Comparison of ENCODE assay signal across 8 cellular contexts in genomic region chr2:27663160-27663462, GRCh38. TPM values are rescaled to one million over a fixed set of nuclear protein-coding genes. Genes with fewer than 3 reads are reported as not detected.
DNase-seq lines count a peak whose midpoint lies in the region; ATAC-seq and TF ChIP-seq lines count a peak whose summit lies in the region.

No MANE protein-coding gene starts in this region.

- no peaks in the 10 kb centered on the region for H3K9me3 ChIP-seq in lower lobe of right lung
- H3K9me3 ChIP-seq in upper lobe of left lung = no peaks in the 10 kb centered on the region

- TF ChIP-seq POLR2A in upper lobe of left lung (IDR thresholded peaks at IDR 0.05) = no peak

- WGBS in upper lobe of left lung, 2 donors = 1% methylated on average over 15 to 16 of the region's 16 CpGs

- intact Hi-C loops in lower lobe of right lung (cut with DNase I) = no loop called here

- in situ Hi-C loops in brain microvascular endothelial cell (cut with HindIII; ENCODE audit: low pct_ligation_motif_present, low sequenced_read_pairs) = no loop called here

- DNase-seq in brain microvascular endothelial cell = no peak
- DNase-seq in lower lobe of right lung = peak; percentile 85
- DNase-seq in upper lobe of left lung = peak; percentile 77 to 94
- DNase-seq in NCI-H1105 (lab: John Stamatoyannopoulos, UW) = no peak
- DNase-seq in NCI-H2081 treated with DMSO at 0.1 percent for 48 hours (lab: John Stamatoyannopoulos, UW) = no peak

- TF ChIP-seq CTCF in brain microvascular endothelial cell (IDR thresholded peaks at IDR 0.05; ENCODE audit: low read depth, low read length, missing control alignments) = no peak
- TF ChIP-seq CTCF in lower lobe of right lung (IDR thresholded peaks at IDR 0.05) = no peak
- TF ChIP-seq CTCF in upper lobe of left lung (IDR thresholded peaks at IDR 0.05) = no peak

- ATAC-seq in GM19438 (IDR thresholded peaks at IDR 0.05; ENCODE audit: low read depth, unreplicated experiment) = peak; percentile 43
- ATAC-seq in HG03571 (IDR thresholded peaks at IDR 0.05; ENCODE audit: unreplicated experiment) = peak; percentile 39
- ATAC-seq in lower lobe of right lung = peak; percentile 90 to 93
- ATAC-seq in upper lobe of left lung (ENCODE audit: low FRiP score in 2 of 2) = peak; percentile 91 to 93
- no peak for ATAC-seq in HG02571 (IDR thresholded peaks at IDR 0.05; ENCODE audit: unreplicated experiment)

- no peak for TF ChIP-seq EP300 in upper lobe of left lung (IDR thresholded peaks at IDR 0.05)

- H3K4me3 ChIP-seq in brain microvascular endothelial cell (ENCODE audit: low read depth, low read length) (peak overlapping the region; percentile 95), lower lobe of right lung (peak overlapping the region; percentile 84), upper lobe of left lung (peak overlapping the region; percentile 82 to 96 (median 84))

- H3K36me3 ChIP-seq in brain microvascular endothelial cell (replicated peaks) (peaks cover 22% of the 10 kb centered on the region), lower lobe of right lung (peaks cover 58% of the 10 kb centered on the region), upper lobe of left lung (peaks cover 9 to 46% (median 27%) of the 10 kb centered on the region in 4 donors)

- H3K27me3 ChIP-seq in brain microvascular endothelial cell (replicated peaks) (no peaks in the 10 kb centered on the region), lower lobe of right lung (ENCODE audit: low read depth) (no peaks in the 10 kb centered on the region), upper lobe of left lung (no peaks in the 10 kb centered on the region)

- H3K4me1 ChIP-seq in lower lobe of right lung = peaks cover 32% of the 10 kb centered on the region
- peaks cover 23 to 41% (median 30%) of the 10 kb centered on the region in 4 donors for H3K4me1 ChIP-seq in upper lobe of left lung

- H3K27ac ChIP-seq in brain microvascular endothelial cell = peak overlapping the region; percentile 88
- peak overlapping the region; percentile 92 for H3K27ac ChIP-seq in lower lobe of right lung
- peak overlapping the region; percentile 89 to 97 (median 92) for H3K27ac ChIP-seq in upper lobe of left lung

RNA-seq across cellular contexts. Expression of gene SUPT7L, which starts 0.3 kb away (rescaled TPM):
- total RNA-seq in lower lobe of right lung = 29.6 TPM
- 10 to 100 TPM; 22.2 to 70.2 (median 25.0) TPM for total RNA-seq in upper lobe of left lung

RNA-seq across cellular contexts. Expression of gene SLC4A1AP, which starts 0.6 kb away (rescaled TPM):
- total RNA-seq in lower lobe of right lung = 19.6 TPM
- 10 to 100 TPM; 15.8 to 44.0 (median 21.6) TPM for total RNA-seq in upper lobe of left lung

RNA-seq across cellular contexts. Expression of gene GPN1, which starts 34.3 kb away (rescaled TPM):
- 21.9 TPM for total RNA-seq in lower lobe of right lung
- 10 to 100 TPM in 5 of 6 donors, 1 to 10 TPM in 1; 9.3 to 31.2 (median 21.6) TPM for total RNA-seq in upper lobe of left lung

RNA-seq across cellular contexts. Expression of gene CCDC121, which starts 34.3 kb away (rescaled TPM):
- total RNA-seq in lower lobe of right lung (5.9 TPM), upper lobe of left lung (1 to 10 TPM; 1.3 to 7.3 (median 3.6) TPM)

Comparison
In these comparisons a context has a peak if more than half of its experiments do, and no peak if none do; other contexts are left out.
1. DNase-seq: peak in lower lobe of right lung (single experiment) and upper lobe of left lung (2 of 2); none in brain microvascular endothelial cell (single experiment), NCI-H1105 (single experiment) and NCI-H2081 treated with DMSO at 0.1 percent for 48 hours (single experiment).
2. Peak in every context shown above with its lines, with median percentiles within 50 percentile points of each other: H3K27ac ChIP-seq and H3K4me3 ChIP-seq.